ENCODE assay signal across 9 cellular contexts in the genomic region with DNA sequence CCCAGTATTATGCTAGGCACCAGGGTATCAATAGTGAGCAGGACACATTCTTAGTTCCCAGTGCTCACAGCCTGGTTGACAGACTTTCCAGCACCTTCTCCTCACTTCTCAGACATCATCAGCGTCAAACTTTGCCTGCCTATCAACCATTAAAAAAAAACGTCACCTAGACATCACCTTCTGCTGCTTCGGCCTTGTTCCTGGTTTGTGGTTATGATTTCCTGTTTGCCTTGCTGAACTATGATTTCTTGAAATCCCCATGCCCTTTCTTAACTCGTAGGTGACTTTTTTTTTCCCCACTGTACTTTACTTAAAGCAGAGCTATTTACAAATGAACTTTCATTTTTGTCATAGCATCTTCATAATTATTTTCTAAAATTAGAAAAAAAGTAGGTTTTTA.
A peak's percentile ranks its signal among the peaks of the same experiment; 100 is the strongest.
DNase-seq lines count a peak whose midpoint lies in the region; ATAC-seq and TF ChIP-seq lines count a peak whose summit lies in the region.
"Had no signal": no experiment of that assay in that cellular context is flagged by ENCODE, and none has a peak within 500 bp of the region (broad histone marks: within the 10 kb centered on the region; RNA-seq: fewer than 3 reads in every experiment).

No MANE protein-coding gene starts in this region.

- H3K9me3 Mint-ChIP-seq in chondrocyte (ENCODE audit: low read depth): no peaks in the 10 kb centered on the region

- H3K4me1 ChIP-seq in lower lobe of right lung: peaks cover 13% of the 10 kb centered on the region

- H3K27ac Mint-ChIP-seq in chondrocyte (ENCODE audit: unreplicated experiment): no peak overlapping the region

- DNase-seq in T-helper 9 cell: peak; percentile 22
- DNase-seq in lower lobe of right lung: no peak
- no peak for DNase-seq in chondrocyte (ENCODE audit: low spot score)
- no peak for DNase-seq in EL
- DNase-seq in ACHN: no peak
- DNase-seq in posterior cingulate gyrus: no peak

- in situ Hi-C loops in ACHN (cut with HindIII; ENCODE audit: low pct_ligation_motif_present, low pct_unique_long_range_greater_than_20kb, low sequenced_read_pairs): no loop called here

- H3K36me3 ChIP-seq in lower lobe of right lung: no peaks in the 10 kb centered on the region

- no peaks in the 10 kb centered on the region for H3K36me3 Mint-ChIP-seq in chondrocyte (ENCODE audit: low read depth)

- peaks cover 41% of the 10 kb centered on the region for H3K4me1 Mint-ChIP-seq in chondrocyte (ENCODE audit: low read depth)

- no peaks in the 10 kb centered on the region for H3K9me3 ChIP-seq in lower lobe of right lung

- H3K27me3 Mint-ChIP-seq in chondrocyte (ENCODE audit: low read depth): no peaks in the 10 kb centered on the region

- no peak overlapping the region for H3K4me3 Mint-ChIP-seq in chondrocyte (ENCODE audit: unreplicated experiment)

- intact Hi-C loops in lower lobe of right lung (cut with DNase I): no loop called here
- intact Hi-C loops in posterior cingulate gyrus (cut with DNase I): no loop called here

- no peaks in the 10 kb centered on the region for H3K27me3 ChIP-seq in lower lobe of right lung (ENCODE audit: low read depth)

- TF ChIP-seq CTCF in lower lobe of right lung (IDR thresholded peaks at IDR 0.05) (no peak), chondrocyte (IDR thresholded peaks at IDR 0.05) (no peak)

- no peak overlapping the region for H3K4me3 ChIP-seq in lower lobe of right lung
- H3K4me3 ChIP-seq: SK-N-MC had no signal

- ATAC-seq in GM19324 (IDR thresholded peaks at IDR 0.05; ENCODE audit: low FRiP score, unreplicated experiment) (peak; percentile 78), HG03060 (IDR thresholded peaks at IDR 0.05; ENCODE audit: low read depth, unreplicated experiment) (peak; percentile 86), lower lobe of right lung (peak; percentile 21 to 36)

- no peak overlapping the region for H3K27ac ChIP-seq in lower lobe of right lung
- H3K27ac ChIP-seq: SK-N-MC had no signal

Comparison
In these comparisons a context has a peak if more than half of its experiments do, and no peak if none do; other contexts are left out.
1. ATAC-seq: peak in every context shown above with its lines; median percentile 86 in HG03060; 78 in GM19324; 28 in lower lobe of right lung.